In the genomic region with DNA sequence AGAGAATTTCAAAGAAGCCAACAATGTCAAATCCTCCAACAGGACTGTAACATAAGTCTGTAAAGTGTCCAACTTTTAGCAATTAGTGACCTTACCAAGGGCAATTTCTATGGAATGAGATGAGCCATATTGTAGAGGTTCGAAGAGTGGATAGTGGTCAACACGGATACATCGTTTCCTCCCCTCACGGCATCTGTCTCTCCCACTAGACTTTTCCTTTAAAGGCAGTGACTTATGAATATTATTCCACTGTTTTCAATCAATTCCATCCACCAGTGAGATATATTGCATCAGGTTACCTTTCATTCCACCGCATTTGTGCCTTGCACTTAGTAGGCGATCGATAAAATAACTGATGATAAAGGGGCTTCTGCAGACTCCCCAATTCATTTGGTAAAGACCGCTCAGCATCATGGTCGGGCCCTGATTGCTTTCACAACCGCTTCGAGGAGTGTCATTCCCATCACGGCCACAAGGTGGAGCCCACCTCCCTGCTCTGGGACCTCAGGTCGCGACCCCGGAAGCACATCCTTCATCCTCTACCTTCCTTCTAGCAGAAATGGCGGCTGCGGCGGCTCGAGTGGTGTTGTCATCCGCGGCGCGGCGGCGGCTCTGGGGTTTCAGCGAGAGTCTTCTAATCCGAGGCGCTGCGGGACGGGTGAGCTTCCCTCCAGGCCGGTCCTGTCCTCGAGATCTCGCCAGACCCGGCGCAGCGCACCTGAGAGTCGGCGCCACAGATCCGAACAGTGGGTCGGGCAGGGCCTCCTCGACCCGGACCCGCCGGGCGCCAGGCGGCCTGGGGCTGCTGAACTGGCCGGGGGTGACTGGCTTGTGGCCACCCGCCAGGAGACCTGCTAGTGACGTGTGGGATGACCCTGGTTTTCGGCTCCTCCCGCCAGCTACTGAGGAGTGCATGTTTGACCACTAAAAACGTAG, we compare ENCODE assay signal across 1 cellular context.
TF ChIP-seq lines count a peak whose summit lies in the region.

A gene with protein sequence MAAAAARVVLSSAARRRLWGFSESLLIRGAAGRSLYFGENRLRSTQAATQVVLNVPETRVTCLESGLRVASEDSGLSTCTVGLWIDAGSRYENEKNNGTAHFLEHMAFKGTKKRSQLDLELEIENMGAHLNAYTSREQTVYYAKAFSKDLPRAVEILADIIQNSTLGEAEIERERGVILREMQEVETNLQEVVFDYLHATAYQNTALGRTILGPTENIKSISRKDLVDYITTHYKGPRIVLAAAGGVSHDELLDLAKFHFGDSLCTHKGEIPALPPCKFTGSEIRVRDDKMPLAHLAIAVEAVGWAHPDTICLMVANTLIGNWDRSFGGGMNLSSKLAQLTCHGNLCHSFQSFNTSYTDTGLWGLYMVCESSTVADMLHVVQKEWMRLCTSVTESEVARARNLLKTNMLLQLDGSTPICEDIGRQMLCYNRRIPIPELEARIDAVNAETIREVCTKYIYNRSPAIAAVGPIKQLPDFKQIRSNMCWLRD (plus strand): TSS at position 535 of the 936 bp plus-strand sequence. CDS start 25 bp downstream, at position 560.

TF ChIP-seq in HEK293, 187 proteins besides CTCF, POLR2A, EP300 and RAD21 (continued from another document and continues in another):
- TF ChIP-seq ZNF626 (tag by site-specific recombination; IDR thresholded peaks at IDR 0.05) (no peak), ZSCAN16 (tag by site-specific recombination; IDR thresholded peaks at IDR 0.05) (no peak), ZNF10 (tag by site-specific recombination; IDR thresholded peaks at IDR 0.05) (no peak), ZNF366 (tag by site-specific recombination; conservative IDR thresholded peaks at IDR 0.05) (peak; percentile 86), OSR2 (tag by site-specific recombination; IDR thresholded peaks at IDR 0.05) (no peak), ZNF311 (tag by site-specific recombination; IDR thresholded peaks at IDR 0.05; ENCODE audit: borderline replicate concordance) (no peak), ZNF133 (tag by site-specific recombination; IDR thresholded peaks at IDR 0.05) (no peak), ZNF155 (tag by site-specific recombination; IDR thresholded peaks at IDR 0.05) (no peak), ZNF830 (tag by site-specific recombination; IDR thresholded peaks at IDR 0.05; ENCODE audit: low read depth) (no peak), GLI2 (tag by site-specific recombination; IDR thresholded peaks at IDR 0.05; ENCODE audit: borderline replicate concordance, low read depth) (no peak), ZNF747 (tag by site-specific recombination; IDR thresholded peaks at IDR 0.05) (no peak), ZNF555 (tag by site-specific recombination; conservative IDR thresholded peaks at IDR 0.05) (no peak), ZNF521 (tag by site-specific recombination; IDR thresholded peaks at IDR 0.05) (no peak), ZNF621 (tag by site-specific recombination; IDR thresholded peaks at IDR 0.05) (no peak), ZBTB17 (tag by site-specific recombination; IDR thresholded peaks at IDR 0.05) (peak; percentile 81), ZNF114 (tag by site-specific recombination; IDR thresholded peaks at IDR 0.05) (no peak), ZBTB1 (tag by site-specific recombination; IDR thresholded peaks at IDR 0.05) (peak; percentile 48; the same call in 1 of the 2 replicates), ZNF211 (tag by site-specific recombination; IDR thresholded peaks at IDR 0.05; ENCODE audit: low read depth) (no peak), ZNF274 (IDR thresholded peaks at IDR 0.05; ENCODE audit: low read length) (no peak), ZNF274 (tag by site-specific recombination; IDR thresholded peaks at IDR 0.05; ENCODE audit: borderline replicate concordance) (no peak), GLIS2 (tag by site-specific recombination; IDR thresholded peaks at IDR 0.05) (peak; percentile 74), ZNF394 (tag by site-specific recombination; IDR thresholded peaks at IDR 0.05; ENCODE audit: borderline replicate concordance) (peak; percentile 73; the same call in 1 of the 2 replicates), EGR2 (tag by site-specific recombination; IDR thresholded peaks at IDR 0.05; ENCODE audit: low read depth) (no peak), HOXA7 (CRISPR knock-in tag; IDR thresholded peaks at IDR 0.05; ENCODE audit: borderline replicate concordance) (no peak), ZFP37 (tag by site-specific recombination; IDR thresholded peaks at IDR 0.05) (peak; percentile 98), ZFHX2 (tag by site-specific recombination; conservative IDR thresholded peaks at IDR 0.05) (no peak; the same call in 1 of the 2 replicates), ZNF48 (tag by site-specific recombination; IDR thresholded peaks at IDR 0.05) (no peak), ZBTB8A (tag by site-specific recombination; IDR thresholded peaks at IDR 0.05) (0 out of 2 replicates have a peak, but pooled peaks have one; percentile 27), ZBTB20 (tag by site-specific recombination; IDR thresholded peaks at IDR 0.05) (no peak), ZNF140 (tag by site-specific recombination; IDR thresholded peaks at IDR 0.05) (no peak), ZNF37A (tag by site-specific recombination; IDR thresholded peaks at IDR 0.05) (no peak)
- TF ChIP-seq, protein P1, sequence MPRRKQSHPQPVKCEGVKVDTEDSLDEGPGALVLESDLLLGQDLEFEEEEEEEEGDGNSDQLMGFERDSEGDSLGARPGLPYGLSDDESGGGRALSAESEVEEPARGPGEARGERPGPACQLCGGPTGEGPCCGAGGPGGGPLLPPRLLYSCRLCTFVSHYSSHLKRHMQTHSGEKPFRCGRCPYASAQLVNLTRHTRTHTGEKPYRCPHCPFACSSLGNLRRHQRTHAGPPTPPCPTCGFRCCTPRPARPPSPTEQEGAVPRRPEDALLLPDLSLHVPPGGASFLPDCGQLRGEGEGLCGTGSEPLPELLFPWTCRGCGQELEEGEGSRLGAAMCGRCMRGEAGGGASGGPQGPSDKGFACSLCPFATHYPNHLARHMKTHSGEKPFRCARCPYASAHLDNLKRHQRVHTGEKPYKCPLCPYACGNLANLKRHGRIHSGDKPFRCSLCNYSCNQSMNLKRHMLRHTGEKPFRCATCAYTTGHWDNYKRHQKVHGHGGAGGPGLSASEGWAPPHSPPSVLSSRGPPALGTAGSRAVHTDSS (tag by site-specific recombination; IDR thresholded peaks at IDR 0.05) = peak; percentile 50
- TF ChIP-seq, protein P2, sequence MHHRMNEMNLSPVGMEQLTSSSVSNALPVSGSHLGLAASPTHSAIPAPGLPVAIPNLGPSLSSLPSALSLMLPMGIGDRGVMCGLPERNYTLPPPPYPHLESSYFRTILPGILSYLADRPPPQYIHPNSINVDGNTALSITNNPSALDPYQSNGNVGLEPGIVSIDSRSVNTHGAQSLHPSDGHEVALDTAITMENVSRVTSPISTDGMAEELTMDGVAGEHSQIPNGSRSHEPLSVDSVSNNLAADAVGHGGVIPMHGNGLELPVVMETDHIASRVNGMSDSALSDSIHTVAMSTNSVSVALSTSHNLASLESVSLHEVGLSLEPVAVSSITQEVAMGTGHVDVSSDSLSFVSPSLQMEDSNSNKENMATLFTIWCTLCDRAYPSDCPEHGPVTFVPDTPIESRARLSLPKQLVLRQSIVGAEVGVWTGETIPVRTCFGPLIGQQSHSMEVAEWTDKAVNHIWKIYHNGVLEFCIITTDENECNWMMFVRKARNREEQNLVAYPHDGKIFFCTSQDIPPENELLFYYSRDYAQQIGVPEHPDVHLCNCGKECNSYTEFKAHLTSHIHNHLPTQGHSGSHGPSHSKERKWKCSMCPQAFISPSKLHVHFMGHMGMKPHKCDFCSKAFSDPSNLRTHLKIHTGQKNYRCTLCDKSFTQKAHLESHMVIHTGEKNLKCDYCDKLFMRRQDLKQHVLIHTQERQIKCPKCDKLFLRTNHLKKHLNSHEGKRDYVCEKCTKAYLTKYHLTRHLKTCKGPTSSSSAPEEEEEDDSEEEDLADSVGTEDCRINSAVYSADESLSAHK (tag by site-specific recombination; IDR thresholded peaks at IDR 0.05) = no peak
- TF ChIP-seq, protein P3, sequence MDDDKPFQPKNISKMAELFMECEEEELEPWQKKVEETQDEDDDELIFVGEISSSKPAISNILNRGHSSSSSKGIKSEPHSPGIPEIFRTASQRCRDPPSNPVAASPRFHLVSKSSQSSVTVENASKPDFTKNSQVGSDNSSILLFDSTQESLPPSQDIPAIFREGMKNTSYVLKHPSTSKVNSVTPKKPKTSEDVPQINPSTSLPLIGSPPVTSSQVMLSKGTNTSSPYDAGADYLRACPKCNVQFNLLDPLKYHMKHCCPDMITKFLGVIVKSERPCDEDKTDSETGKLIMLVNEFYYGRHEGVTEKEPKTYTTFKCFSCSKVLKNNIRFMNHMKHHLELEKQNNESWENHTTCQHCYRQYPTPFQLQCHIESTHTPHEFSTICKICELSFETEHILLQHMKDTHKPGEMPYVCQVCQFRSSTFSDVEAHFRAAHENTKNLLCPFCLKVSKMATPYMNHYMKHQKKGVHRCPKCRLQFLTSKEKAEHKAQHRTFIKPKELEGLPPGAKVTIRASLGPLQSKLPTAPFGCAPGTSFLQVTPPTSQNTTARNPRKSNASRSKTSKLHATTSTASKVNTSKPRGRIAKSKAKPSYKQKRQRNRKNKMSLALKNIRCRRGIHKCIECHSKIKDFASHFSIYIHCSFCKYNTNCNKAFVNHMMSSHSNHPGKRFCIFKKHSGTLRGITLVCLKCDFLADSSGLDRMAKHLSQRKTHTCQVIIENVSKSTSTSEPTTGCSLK (tag by site-specific recombination; IDR thresholded peaks at IDR 0.05) = no peak
- TF ChIP-seq, protein P4, sequence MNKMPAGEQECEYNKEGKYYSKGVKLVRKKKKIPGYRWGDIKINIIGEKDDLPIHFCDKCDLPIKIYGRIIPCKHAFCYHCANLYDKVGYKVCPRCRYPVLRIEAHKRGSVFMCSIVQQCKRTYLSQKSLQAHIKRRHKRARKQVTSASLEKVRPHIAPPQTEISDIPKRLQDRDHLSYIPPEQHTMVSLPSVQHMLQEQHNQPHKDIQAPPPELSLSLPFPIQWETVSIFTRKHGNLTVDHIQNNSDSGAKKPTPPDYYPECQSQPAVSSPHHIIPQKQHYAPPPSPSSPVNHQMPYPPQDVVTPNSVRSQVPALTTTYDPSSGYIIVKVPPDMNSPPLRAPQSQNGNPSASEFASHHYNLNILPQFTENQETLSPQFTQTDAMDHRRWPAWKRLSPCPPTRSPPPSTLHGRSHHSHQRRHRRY (tag by site-specific recombination; IDR thresholded peaks at IDR 0.05) = no peak
- TF ChIP-seq, protein P5, sequence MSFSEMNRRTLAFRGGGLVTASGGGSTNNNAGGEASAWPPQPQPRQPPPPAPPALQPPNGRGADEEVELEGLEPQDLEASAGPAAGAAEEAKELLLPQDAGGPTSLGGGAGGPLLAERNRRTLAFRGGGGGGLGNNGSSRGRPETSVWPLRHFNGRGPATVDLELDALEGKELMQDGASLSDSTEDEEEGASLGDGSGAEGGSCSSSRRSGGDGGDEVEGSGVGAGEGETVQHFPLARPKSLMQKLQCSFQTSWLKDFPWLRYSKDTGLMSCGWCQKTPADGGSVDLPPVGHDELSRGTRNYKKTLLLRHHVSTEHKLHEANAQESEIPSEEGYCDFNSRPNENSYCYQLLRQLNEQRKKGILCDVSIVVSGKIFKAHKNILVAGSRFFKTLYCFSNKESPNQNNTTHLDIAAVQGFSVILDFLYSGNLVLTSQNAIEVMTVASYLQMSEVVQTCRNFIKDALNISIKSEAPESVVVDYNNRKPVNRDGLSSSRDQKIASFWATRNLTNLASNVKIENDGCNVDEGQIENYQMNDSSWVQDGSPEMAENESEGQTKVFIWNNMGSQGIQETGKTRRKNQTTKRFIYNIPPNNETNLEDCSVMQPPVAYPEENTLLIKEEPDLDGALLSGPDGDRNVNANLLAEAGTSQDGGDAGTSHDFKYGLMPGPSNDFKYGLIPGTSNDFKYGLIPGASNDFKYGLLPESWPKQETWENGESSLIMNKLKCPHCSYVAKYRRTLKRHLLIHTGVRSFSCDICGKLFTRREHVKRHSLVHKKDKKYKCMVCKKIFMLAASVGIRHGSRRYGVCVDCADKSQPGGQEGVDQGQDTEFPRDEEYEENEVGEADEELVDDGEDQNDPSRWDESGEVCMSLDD (tag by site-specific recombination; IDR thresholded peaks at IDR 0.05) = peak; percentile 33; the same call in 1 of the 2 replicates
- TF ChIP-seq, protein P6, sequence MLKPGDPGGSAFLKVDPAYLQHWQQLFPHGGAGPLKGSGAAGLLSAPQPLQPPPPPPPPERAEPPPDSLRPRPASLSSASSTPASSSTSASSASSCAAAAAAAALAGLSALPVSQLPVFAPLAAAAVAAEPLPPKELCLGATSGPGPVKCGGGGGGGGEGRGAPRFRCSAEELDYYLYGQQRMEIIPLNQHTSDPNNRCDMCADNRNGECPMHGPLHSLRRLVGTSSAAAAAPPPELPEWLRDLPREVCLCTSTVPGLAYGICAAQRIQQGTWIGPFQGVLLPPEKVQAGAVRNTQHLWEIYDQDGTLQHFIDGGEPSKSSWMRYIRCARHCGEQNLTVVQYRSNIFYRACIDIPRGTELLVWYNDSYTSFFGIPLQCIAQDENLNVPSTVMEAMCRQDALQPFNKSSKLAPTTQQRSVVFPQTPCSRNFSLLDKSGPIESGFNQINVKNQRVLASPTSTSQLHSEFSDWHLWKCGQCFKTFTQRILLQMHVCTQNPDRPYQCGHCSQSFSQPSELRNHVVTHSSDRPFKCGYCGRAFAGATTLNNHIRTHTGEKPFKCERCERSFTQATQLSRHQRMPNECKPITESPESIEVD (tag by site-specific recombination; IDR thresholded peaks at IDR 0.05) = no peak
- TF ChIP-seq, protein P7, sequence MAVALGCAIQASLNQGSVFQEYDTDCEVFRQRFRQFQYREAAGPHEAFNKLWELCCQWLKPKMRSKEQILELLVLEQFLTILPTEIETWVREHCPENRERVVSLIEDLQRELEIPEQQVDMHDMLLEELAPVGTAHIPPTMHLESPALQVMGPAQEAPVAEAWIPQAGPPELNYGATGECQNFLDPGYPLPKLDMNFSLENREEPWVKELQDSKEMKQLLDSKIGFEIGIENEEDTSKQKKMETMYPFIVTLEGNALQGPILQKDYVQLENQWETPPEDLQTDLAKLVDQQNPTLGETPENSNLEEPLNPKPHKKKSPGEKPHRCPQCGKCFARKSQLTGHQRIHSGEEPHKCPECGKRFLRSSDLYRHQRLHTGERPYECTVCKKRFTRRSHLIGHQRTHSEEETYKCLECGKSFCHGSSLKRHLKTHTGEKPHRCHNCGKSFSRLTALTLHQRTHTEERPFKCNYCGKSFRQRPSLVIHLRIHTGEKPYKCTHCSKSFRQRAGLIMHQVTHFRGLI (tag by site-specific recombination; IDR thresholded peaks at IDR 0.05) = peak; percentile 16; the same call in 1 of the 2 replicates
- TF ChIP-seq, protein P8, sequence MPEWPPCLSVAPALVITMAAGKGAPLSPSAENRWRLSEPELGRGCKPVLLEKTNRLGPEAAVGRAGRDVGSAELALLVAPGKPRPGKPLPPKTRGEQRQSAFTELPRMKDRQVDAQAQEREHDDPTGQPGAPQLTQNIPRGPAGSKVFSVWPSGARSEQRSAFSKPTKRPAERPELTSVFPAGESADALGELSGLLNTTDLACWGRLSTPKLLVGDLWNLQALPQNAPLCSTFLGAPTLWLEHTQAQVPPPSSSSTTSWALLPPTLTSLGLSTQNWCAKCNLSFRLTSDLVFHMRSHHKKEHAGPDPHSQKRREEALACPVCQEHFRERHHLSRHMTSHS (tag by site-specific recombination; IDR thresholded peaks at IDR 0.05) = no peak
- TF ChIP-seq, protein P9, sequence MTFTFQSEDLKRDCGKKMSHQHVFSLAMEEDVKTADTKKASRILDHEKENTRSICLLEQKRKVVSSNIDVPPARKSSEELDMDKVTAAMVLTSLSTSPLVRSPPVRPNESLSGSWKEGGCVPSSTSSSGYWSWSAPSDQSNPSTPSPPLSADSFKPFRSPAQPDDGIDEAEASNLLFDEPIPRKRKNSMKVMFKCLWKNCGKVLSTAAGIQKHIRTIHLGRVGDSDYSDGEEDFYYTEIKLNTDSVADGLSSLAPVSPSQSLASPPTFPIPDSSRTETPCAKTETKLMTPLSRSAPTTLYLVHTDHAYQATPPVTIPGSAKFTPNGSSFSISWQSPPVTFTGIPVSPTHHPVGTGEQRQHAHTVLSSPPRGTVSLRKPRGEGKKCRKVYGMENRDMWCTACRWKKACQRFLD (tag by site-specific recombination; IDR thresholded peaks at IDR 0.05) = no peak
